In genomic region chr5:157989296-157989695, GRCh38 we compare ENCODE assay signal across 23 cellular contexts.
DNase-seq lines count a peak whose midpoint lies in the region; ATAC-seq, FAIRE-seq and TF ChIP-seq lines count a peak whose summit lies in the region.
"Had no signal": no experiment of that assay in that cellular context is flagged by ENCODE, and none has a peak within 500 bp of the region (broad histone marks: within the 10 kb centered on the region; RNA-seq: fewer than 3 reads in every experiment).

No MANE protein-coding gene starts in this region.

- no peak overlapping the region for H3K9ac ChIP-seq in astrocyte (ENCODE audit: low read length)
- H3K9ac ChIP-seq: BLaER1, GM23248 had no signal

- no peak overlapping the region for H3K27ac Mint-ChIP-seq in GM23338
- H3K27ac Mint-ChIP-seq in astrocyte (ENCODE audit: unreplicated experiment): no peak overlapping the region
- H3K27ac Mint-ChIP-seq: CD4-positive, CD25-positive, alpha-beta regulatory T cell had no signal

- H3K4me1 Mint-ChIP-seq in GM23338 (peaks cover 1% of the 10 kb centered on the region; the same call in 2 of the 3 replicates), astrocyte (ENCODE audit: low read depth, unreplicated experiment) (peaks cover 10% of the 10 kb centered on the region)

- no peaks in the 10 kb centered on the region; the same call in 1 of the 2 replicates for H3K36me3 ChIP-seq in GM23338 (ENCODE audit: insufficient read depth)
- no peaks in the 10 kb centered on the region for H3K36me3 ChIP-seq in astrocyte (ENCODE audit: insufficient read depth, low read length)
- H3K36me3 ChIP-seq in body of pancreas (replicated peaks in 1 of 2; ENCODE audit: insufficient read depth in 1 of 2, low read depth in 2 of 2): no peaks in the 10 kb centered on the region
- H3K36me3 ChIP-seq: BLaER1, HAP-1, MG63 had no signal

- H3K27me3 ChIP-seq in GM23338 (ENCODE audit: insufficient read depth) (no peaks in the 10 kb centered on the region), astrocyte (ENCODE audit: insufficient read depth, low read length) (no peaks in the 10 kb centered on the region), body of pancreas (no peaks in the 10 kb centered on the region)
- H3K27me3 ChIP-seq: MG63 had no signal

- H3K79me2 ChIP-seq in GM23338 (replicated peaks; ENCODE audit: insufficient read depth): no peaks in the 10 kb centered on the region
- H3K79me2 ChIP-seq in astrocyte (ENCODE audit: insufficient read depth, low read length): no peaks in the 10 kb centered on the region

- no peaks in the 10 kb centered on the region for H4K20me1 ChIP-seq in GM23338 (replicated peaks; ENCODE audit: insufficient read depth)
- H4K20me1 ChIP-seq in astrocyte (ENCODE audit: insufficient read depth, low read length): no peaks in the 10 kb centered on the region

- H2AFZ ChIP-seq in GM23338 (peak overlapping the region; percentile 43; the same call in 1 of the 2 replicates), astrocyte (ENCODE audit: low read depth, low read length) (no peak overlapping the region)
- H2AFZ ChIP-seq: GM23248 had no signal

- no peak for ATAC-seq in GM23338
- no peak for ATAC-seq in GM21825 (IDR thresholded peaks at IDR 0.05; ENCODE audit: unreplicated experiment)
- no peak for ATAC-seq in body of pancreas

- intact Hi-C loops in body of pancreas (cut with DNase I): no loop called here

- FAIRE-seq in astrocyte (lab: Jason Lieb, UNC): no peak
- FAIRE-seq: A204.1, D721Med, GM12891 had no signal

- H3K9me3 ChIP-seq in astrocyte (ENCODE audit: insufficient read depth, low read depth, low read length) (no peaks in the 10 kb centered on the region), body of pancreas (no peaks in the 10 kb centered on the region)
- H3K9me3 ChIP-seq: BLaER1, HAP-1, MG63 had no signal

- TF ChIP-seq CTCF in GM23338 (conservative IDR thresholded peaks at IDR 0.05; ENCODE audit: low read depth in 2 of 2) (no peak), astrocyte (IDR thresholded peaks at IDR 0.05; ENCODE audit: insufficient read depth, low read depth, low read length) (no peak), fibroblast of the aortic adventitia (IDR thresholded peaks at IDR 0.05; ENCODE audit: insufficient read depth, low read length) (no peak), body of pancreas (IDR thresholded peaks at IDR 0.05) (no peak)

- H3K27me3 Mint-ChIP-seq in GM23338 (ENCODE audit: insufficient read depth, low read depth, poor library complexity) (no peaks in the 10 kb centered on the region), astrocyte (ENCODE audit: low read depth, unreplicated experiment) (peaks cover 2% of the 10 kb centered on the region)

- no peak for DNase-seq in GM23338 (ENCODE audit: low spot score)
- DNase-seq in astrocyte (ENCODE audit: low read depth): peak; percentile 17
- DNase-seq in fibroblast of the aortic adventitia (ENCODE audit: low read depth): peak; percentile 27
- no peak for DNase-seq in stimulated activated naive CD4-positive, alpha-beta T cell (lab: John Stamatoyannopoulos, UW)
- DNase-seq in body of pancreas: no peak
- no peak for DNase-seq in HK-2 (ENCODE audit: unreplicated experiment)
- DNase-seq: CD4-positive, CD25-positive, alpha-beta regulatory T cell; GF-D8; GM23248; IMR-90; KG1; MG63; NCI-H2029; NCI-H446 treated with DMSO at 0.1 percent for 48 hours; NCI-H526; Right ventricle myocardium superior; RPMI8226 had no signal

- H3K36me3 Mint-ChIP-seq in GM23338 (ENCODE audit: low read depth) (no peaks in the 10 kb centered on the region), astrocyte (ENCODE audit: low read depth, unreplicated experiment) (no peaks in the 10 kb centered on the region)
- H3K36me3 Mint-ChIP-seq: CD4-positive, CD25-positive, alpha-beta regulatory T cell had no signal

- 81 to 86% methylated on average over 6 of the region's 6 CpGs for WGBS in body of pancreas, 2 donors

- H3K4me3 Mint-ChIP-seq in GM23338: no peak overlapping the region
- H3K4me3 Mint-ChIP-seq in astrocyte (ENCODE audit: unreplicated experiment): no peak overlapping the region
- H3K4me3 Mint-ChIP-seq: CD4-positive, CD25-positive, alpha-beta regulatory T cell had no signal

- no peak overlapping the region for H3K4me3 ChIP-seq in GM23338
- no peak overlapping the region for H3K4me3 ChIP-seq in astrocyte (ENCODE audit: insufficient read depth, low read depth, low read length)
- H3K4me3 ChIP-seq in fibroblast of the aortic adventitia (ENCODE audit: low read depth, low read length): no peak overlapping the region
- no peak overlapping the region for H3K4me3 ChIP-seq in body of pancreas
- H3K4me3 ChIP-seq: BLaER1, GM23248, HAP-1, MG63 had no signal

- TF ChIP-seq POLR2A in body of pancreas (IDR thresholded peaks at IDR 0.05): no peak

- H3K27ac ChIP-seq in GM23338 (ENCODE audit: low read depth): no peak overlapping the region
- H3K27ac ChIP-seq in astrocyte (ENCODE audit: low read depth, low read length): no peak overlapping the region
- H3K27ac ChIP-seq in body of pancreas: no peak overlapping the region
- H3K27ac ChIP-seq: BLaER1, GM23248 had no signal

- H3K9me3 Mint-ChIP-seq in GM23338 (peaks cover 5% of the 10 kb centered on the region), astrocyte (ENCODE audit: unreplicated experiment) (peaks cover 6% of the 10 kb centered on the region)

- no peaks in the 10 kb centered on the region for H3F3A ChIP-seq in GM23338 (replicated peaks; ENCODE audit: low read depth)

- H3K4me1 ChIP-seq in GM23338 (ENCODE audit: insufficient read depth): no peaks in the 10 kb centered on the region
- H3K4me1 ChIP-seq in astrocyte (ENCODE audit: insufficient read depth, low read length): no peaks in the 10 kb centered on the region
- no peaks in the 10 kb centered on the region for H3K4me1 ChIP-seq in body of pancreas
- H3K4me1 ChIP-seq: HAP-1 had no signal

- H3K9me2 ChIP-seq in GM23338 (ENCODE audit: insufficient read depth): 0 out of 2 replicates have a peak, but pooled peaks cover 11% of the 10 kb centered on the region

- H3K4me2 ChIP-seq in GM23338: no peak overlapping the region
- H3K4me2 ChIP-seq in astrocyte (ENCODE audit: low read length): no peak overlapping the region
- H3K4me2 ChIP-seq: BLaER1 had no signal

TF ChIP-seq in GM23338, 12 proteins besides CTCF, POLR2A, EP300 and RAD21 (continues in another document):
- TF ChIP-seq ZNF462 (CRISPR knock-in tag; IDR thresholded peaks at IDR 0.05): no peak
- TF ChIP-seq EZH2phosphoT487 (IDR thresholded peaks at IDR 0.05; ENCODE audit: unreplicated experiment): no peak
- no peak for TF ChIP-seq ZNF114 (CRISPR knock-in tag; IDR thresholded peaks at IDR 0.05)
- TF ChIP-seq POLR2AphosphoS5 (IDR thresholded peaks at IDR 0.05; ENCODE audit: low read depth): no peak

Comparison
In these comparisons a context has a peak if more than half of its experiments do, and no peak if none do; other contexts are left out.
1. DNase-seq: peak in astrocyte (single experiment) and fibroblast of the aortic adventitia (single experiment); none in GM23338 (single experiment), stimulated activated naive CD4-positive, alpha-beta T cell (0 of 6), body of pancreas (0 of 4) and HK-2 (single experiment).